8 cellular contexts compared by ENCODE assay signal in the genomic region with DNA sequence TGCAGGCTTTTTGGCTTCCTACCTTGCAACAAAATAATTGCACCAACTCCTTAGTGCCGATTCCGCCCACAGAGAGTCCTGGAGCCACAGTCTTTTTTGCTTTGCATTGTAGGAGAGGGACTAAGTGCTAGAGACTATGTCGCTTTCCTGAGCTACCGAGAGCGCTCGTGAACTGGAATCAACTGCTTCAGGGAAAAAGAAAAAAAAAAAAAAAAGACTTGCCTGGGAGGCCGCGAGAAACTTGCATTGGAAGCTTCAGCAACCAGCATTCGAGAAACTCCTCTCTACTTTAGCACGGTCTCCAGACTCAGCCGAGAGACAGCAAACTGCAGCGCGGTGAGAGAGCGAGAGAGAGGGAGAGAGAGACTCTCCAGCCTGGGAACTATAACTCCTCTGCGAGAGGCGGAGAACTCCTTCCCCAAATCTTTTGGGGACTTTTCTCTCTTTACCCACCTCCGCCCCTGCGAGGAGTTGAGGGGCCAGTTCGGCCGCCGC. TPM values are rescaled to one million over a fixed set of nuclear protein-coding genes. Genes with fewer than 3 reads are reported as not detected.
DNase-seq lines count a peak whose midpoint lies in the region; ATAC-seq and TF ChIP-seq lines count a peak whose summit lies in the region.

No MANE protein-coding gene starts in this region.

- peaks cover 20% of the 10 kb centered on the region for H3K36me3 ChIP-seq in PC-3 (ENCODE audit: low read depth, low read length)
- no peaks in the 10 kb centered on the region for H3K36me3 ChIP-seq in mesendoderm (ENCODE audit: control insufficient read depth, insufficient read depth, low read length)
- H3K36me3 ChIP-seq in uterus: no peaks in the 10 kb centered on the region

- H3K4me3 Mint-ChIP-seq in glutamatergic neuron (ENCODE audit: unreplicated experiment): no peak overlapping the region

- H4K20me1 ChIP-seq in PC-3 (ENCODE audit: low read length): peaks cover 26% of the 10 kb centered on the region

- no peaks in the 10 kb centered on the region for H3F3A ChIP-seq in PC-3 (ENCODE audit: low read length, unreplicated experiment)

- H3K79me2 ChIP-seq in PC-3 (ENCODE audit: low read length): peaks cover 64% of the 10 kb centered on the region
- peaks cover 45% of the 10 kb centered on the region for H3K79me2 ChIP-seq in mesendoderm (ENCODE audit: control insufficient read depth, insufficient read depth, low read length)

- POLR2A ChIA-PET in PC-3 (lab: Charles Lee; ENCODE audit: unreplicated experiment): interaction anchor here (0.5 to 0.9 kb wide), 5 partner anchors 160 to 730 kb away, joined by 3 to 11 read pairs (median 6); no protein-coding TSS in a partner anchor

- no peaks in the 10 kb centered on the region for H3K27me3 ChIP-seq in PC-3 (ENCODE audit: low read length)
- H3K27me3 ChIP-seq in mesendoderm (ENCODE audit: insufficient read depth, low read length, poor library complexity): no peaks in the 10 kb centered on the region
- H3K27me3 ChIP-seq in uterus: no peaks in the 10 kb centered on the region

- no peak overlapping the region for H2BK120ac ChIP-seq in mesendoderm (ENCODE audit: low read depth, low read length)

- TF ChIP-seq CTCF in GM12865 (IDR thresholded peaks at IDR 0.05; ENCODE audit: insufficient read depth, low read depth, low read length, missing control alignments) (no peak), PC-3 (conservative IDR thresholded peaks at IDR 0.05; ENCODE audit: low read depth, low read length) (no peak), uterus (IDR thresholded peaks at IDR 0.05) (no peak), glutamatergic neuron (IDR thresholded peaks at IDR 0.05; ENCODE audit: partially characterized antibody, unreplicated experiment) (no peak)

- no peak overlapping the region for H2BK5ac ChIP-seq in mesendoderm (ENCODE audit: low read length)

- H3K56ac ChIP-seq in mesendoderm (ENCODE audit: low read length): peak overlapping the region; percentile 98

- TF ChIP-seq POLR2A in uterus (IDR thresholded peaks at IDR 0.05): no peak

- intact Hi-C loops in PC-3 (cut with micrococcal nuclease) (loop anchor here (5.0 to 10.0 kb wide), 7 partner anchors 551 to 1821 kb away; no protein-coding TSS in a partner anchor), uterus (cut with DNase I; ENCODE audit: low total_unique reads) (no loop called here)

- peak overlapping the region; percentile 74 for H3K4ac ChIP-seq in mesendoderm (ENCODE audit: low read depth, low read length)

- H2AFZ ChIP-seq in PC-3 (ENCODE audit: low read length): peak overlapping the region; percentile 63

- DNase-seq in A172 (ENCODE audit: low spot score): peak; percentile 35
- DNase-seq in GM12865 (ENCODE audit: low read depth): peak; percentile 69
- no peak for DNase-seq in PC-3
- peak; percentile 65 for DNase-seq in ecto neural progenitor cell (ENCODE audit: low spot score)
- no peak for DNase-seq in mesendoderm
- DNase-seq in uterus: peak; percentile 30 to 45
- no peak for DNase-seq in glutamatergic neuron

- peaks cover 28% of the 10 kb centered on the region for H3K9me3 Mint-ChIP-seq in glutamatergic neuron (ENCODE audit: unreplicated experiment)

- H3K27ac Mint-ChIP-seq in glutamatergic neuron (ENCODE audit: unreplicated experiment): no peak overlapping the region

- H4K5ac ChIP-seq in mesendoderm (ENCODE audit: low read length): no peak overlapping the region

- H2BK15ac ChIP-seq in mesendoderm (replicated peaks; ENCODE audit: low read depth): no peak overlapping the region

- H3K23ac ChIP-seq in mesendoderm (ENCODE audit: low read length): peak overlapping the region; percentile 95

- H3K4me3 ChIP-seq in GM12865 (ENCODE audit: low read depth, low read length): peak overlapping the region; percentile 80
- H3K4me3 ChIP-seq in PC-3 (ENCODE audit: low read length): peak overlapping the region; percentile 99
- H3K4me3 ChIP-seq in mesendoderm (ENCODE audit: low read length): peak overlapping the region; percentile 89
- peak overlapping the region; percentile 76 to 84 for H3K4me3 ChIP-seq in uterus

- peaks cover 16% of the 10 kb centered on the region for H3K36me3 Mint-ChIP-seq in glutamatergic neuron (ENCODE audit: unreplicated experiment)

- H3K4me1 Mint-ChIP-seq in glutamatergic neuron (ENCODE audit: low read depth, unreplicated experiment): peaks cover 8% of the 10 kb centered on the region

- BruUV-seq in PC-3 (replicated peaks; lab: Mats Ljungman, UMichigan): TSS peak; percentile 86

- no peak overlapping the region for H4K8ac ChIP-seq in mesendoderm (ENCODE audit: low read depth, low read length)

- peaks cover 28% of the 10 kb centered on the region for H3K27me3 Mint-ChIP-seq in glutamatergic neuron (ENCODE audit: unreplicated experiment)

- peak overlapping the region; percentile 92 for H3K4me2 ChIP-seq in PC-3 (ENCODE audit: low read length)
- H3K4me2 ChIP-seq in mesendoderm (ENCODE audit: low read length): peak overlapping the region; percentile 38

- no peaks in the 10 kb centered on the region for H3K9me2 ChIP-seq in PC-3 (replicated peaks; ENCODE audit: low read length)

- H3K9me3 ChIP-seq in PC-3 (ENCODE audit: low read length) (no peaks in the 10 kb centered on the region), uterus (no peaks in the 10 kb centered on the region)

- H3K27ac ChIP-seq in PC-3 (ENCODE audit: low read length) (peak overlapping the region; percentile 69), mesendoderm (ENCODE audit: low read depth, low read length) (peak overlapping the region; percentile 79), uterus (peak overlapping the region; percentile 97)

- H3K9ac ChIP-seq in PC-3 (ENCODE audit: low read length): peak overlapping the region; percentile 91
- peak overlapping the region; percentile 98 for H3K9ac ChIP-seq in mesendoderm (ENCODE audit: low read length)

- WGBS in mesendoderm (ENCODE audit: extremely low coverage, insufficient coverage, low lambda C conversion rate): no CpG with 5 or more reads among the region's 21 CpGs

- no peaks in the 10 kb centered on the region for H3K79me1 ChIP-seq in mesendoderm (ENCODE audit: low read length)

- CTCF ChIA-PET in PC-3 (lab: Charles Lee): interaction anchor here (0.5 to 1.6 kb wide), 3 partner anchors 29 to 1278 kb away, joined by 6 to 12 read pairs (median 10); no protein-coding TSS in a partner anchor

- H3K4me1 ChIP-seq in PC-3 (ENCODE audit: insufficient read depth, low read length) (peaks cover 31% of the 10 kb centered on the region), mesendoderm (ENCODE audit: control insufficient read depth, low read depth, low read length) (peaks cover 1% of the 10 kb centered on the region), uterus (no peaks in the 10 kb centered on the region)

- H3K18ac ChIP-seq in mesendoderm (ENCODE audit: low read length): peak overlapping the region; percentile 94

- ATAC-seq in HG02938 (IDR thresholded peaks at IDR 0.05; ENCODE audit: unreplicated experiment) (peak; percentile 15), PC-3 (peak; percentile 13)

- H2AK5ac ChIP-seq in mesendoderm (ENCODE audit: low read length): no peak overlapping the region

RNA-seq across cellular contexts. Expression of a gene that starts 0.4 kb away (rescaled TPM):
- 8.8 and 10.5 TPM in 2 replicates for total RNA-seq in A172 (2014; rRNA removed; shearing (Covaris generic))
- 46.1 and 62.8 TPM in 2 replicates for total RNA-seq in PC-3 (2014; rRNA removed)
- polyA plus RNA-seq in mesendoderm (2013, experiment 1 of 2): 95.1 TPM
- 98.8 TPM for polyA plus RNA-seq in mesendoderm (2013, experiment 2 of 2)
- 100 to 1,000 TPM in 1 of 4 donors, 10 to 100 TPM in 1, 1 to 10 TPM in 2; 5.9 to 103 (median 18.1) TPM for total RNA-seq in uterus
- total RNA-seq in glutamatergic neuron (ENCODE audit: unreplicated experiment): 269 TPM

Comparison
In these comparisons a context has a peak if more than half of its experiments do, and no peak if none do; other contexts are left out.
1. DNase-seq: peak in A172 (single experiment), GM12865 (single experiment), ecto neural progenitor cell (single experiment) and uterus (2 of 2); none in PC-3 (single experiment), mesendoderm (single experiment) and glutamatergic neuron (single experiment).
2. Peak in every context shown above with its lines, with median percentiles within 50 percentile points of each other: H3K4me3 ChIP-seq and H3K27ac ChIP-seq.